9 cellular contexts compared by ENCODE assay signal in genomic region chr3:62777130-62777529, GRCh38.
"Had no signal": no experiment of that assay in that cellular context is flagged by ENCODE, and none has a peak within 500 bp of the region (broad histone marks: within the 10 kb centered on the region; RNA-seq: fewer than 3 reads in every experiment).

No MANE protein-coding gene starts in this region.

- H3K9me3 Mint-ChIP-seq: GM23338, H9 had no signal

- H3K4me2 ChIP-seq: GM23338 had no signal

- H3K36me3 ChIP-seq: HAP-1 had no signal

- H3K9me3 ChIP-seq: HAP-1 had no signal

- H3K9ac ChIP-seq: GM23248 had no signal

- DNase-seq: GM23248, GOT3, H7, H9, HCEC 1CT, HFFc6 had no signal

- H3K4me3 Mint-ChIP-seq: GM23338, H9, HFFc6 had no signal

- H3K27ac ChIP-seq: GM23248 had no signal

- ATAC-seq: GM23338, HCT116 had no signal

- H3K4me3 ChIP-seq: GM23248, GM23338, HAP-1 had no signal

- H3K27ac Mint-ChIP-seq: GM23338, H9, HFFc6 had no signal

- H2AFZ ChIP-seq: GM23248, GM23338 had no signal

- H3K4me1 ChIP-seq: HAP-1 had no signal
